Comparison of ENCODE assay signal across 8 cellular contexts in the genomic region with DNA sequence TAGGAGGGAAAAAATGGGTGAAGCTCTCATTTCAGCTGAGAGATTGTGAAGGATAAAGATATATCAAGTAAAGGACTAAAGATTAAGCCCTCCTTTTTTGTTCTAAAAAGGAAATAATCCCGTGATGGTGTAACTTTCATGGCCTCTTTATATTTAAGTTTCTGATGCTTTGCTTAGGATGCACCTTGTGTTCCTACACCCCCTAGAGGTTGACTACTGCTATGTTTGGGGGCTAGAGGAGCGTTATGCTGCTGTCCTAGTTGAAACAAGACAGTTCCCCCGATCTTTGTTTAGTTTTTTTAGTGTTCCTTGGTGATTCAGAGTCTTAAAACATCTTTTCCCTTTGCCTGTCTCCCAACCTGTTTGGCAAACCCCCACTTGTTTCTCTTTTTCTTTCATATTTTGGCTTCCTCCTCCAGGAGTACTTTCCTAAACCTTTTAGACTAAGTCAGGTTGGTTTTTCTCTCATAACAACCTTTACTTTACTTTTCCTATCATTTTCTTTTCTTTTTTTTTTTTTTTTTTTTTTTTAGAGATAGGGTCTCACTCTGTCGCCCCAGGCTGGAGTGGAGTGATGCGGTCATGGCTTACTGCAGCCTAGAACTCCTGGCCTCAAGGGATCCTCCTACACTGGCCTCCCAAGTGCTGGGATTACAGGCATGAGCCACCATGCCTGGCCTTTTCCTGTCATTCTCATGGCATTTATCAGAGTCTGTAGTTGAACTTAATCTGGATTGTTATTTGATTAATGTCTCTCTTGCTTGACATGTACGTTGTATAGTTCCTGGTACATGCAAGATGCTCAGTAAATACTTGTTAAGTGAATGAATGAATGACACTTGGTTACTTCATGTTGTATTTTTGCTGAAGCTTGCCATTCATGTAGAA. TPM values are rescaled to one million over a fixed set of nuclear protein-coding genes. Genes with fewer than 3 reads are reported as not detected.
DNase-seq lines count a peak whose midpoint lies in the region; ATAC-seq, FAIRE-seq and TF ChIP-seq lines count a peak whose summit lies in the region.

No MANE protein-coding gene starts in this region.

- H3K4me3 Mint-ChIP-seq in astrocyte (ENCODE audit: unreplicated experiment): peak overlapping the region; percentile 98

- peaks cover 32% of the 10 kb centered on the region for H3K36me3 ChIP-seq in left ventricle myocardium inferior
- peaks cover 12% of the 10 kb centered on the region for H3K36me3 ChIP-seq in PC-3 (ENCODE audit: low read depth, low read length)
- H3K36me3 ChIP-seq in astrocyte (ENCODE audit: insufficient read depth, low read length): peaks cover 8% of the 10 kb centered on the region
- H3K36me3 ChIP-seq in kidney (ENCODE audit: control insufficient read depth in 1 of 2, insufficient read depth in 2 of 2, low read length in 2 of 2): peaks cover 0 to 4% of the 10 kb centered on the region in 2 donors

- H2AFZ ChIP-seq in PC-3 (ENCODE audit: low read length) (no peak overlapping the region), astrocyte (ENCODE audit: low read depth, low read length) (no peak overlapping the region)

- no peak overlapping the region for H3K9ac ChIP-seq in PC-3 (ENCODE audit: low read length)
- H3K9ac ChIP-seq in astrocyte (ENCODE audit: low read length): peak overlapping the region; percentile 13
- H3K9ac ChIP-seq in kidney (ENCODE audit: low read length in 2 of 2): no peak overlapping the region

- peak; percentile 70 for TF ChIP-seq CTCF in left ventricle myocardium inferior (IDR thresholded peaks at IDR 0.05; ENCODE audit: borderline replicate concordance)
- peak; percentile 69 for TF ChIP-seq CTCF in HL-60 (IDR thresholded peaks at IDR 0.05; ENCODE audit: insufficient read depth, low read length)
- TF ChIP-seq CTCF in PC-3 (conservative IDR thresholded peaks at IDR 0.05; ENCODE audit: low read depth, low read length): peak; percentile 66
- peak; percentile 76 for TF ChIP-seq CTCF in astrocyte (IDR thresholded peaks at IDR 0.05; ENCODE audit: insufficient read depth, low read depth, low read length)
- TF ChIP-seq CTCF in kidney (IDR thresholded peaks at IDR 0.05; ENCODE audit: borderline replicate concordance, extremely low read depth, insufficient read depth): peak; percentile 44

- H3K4me1 ChIP-seq in left ventricle myocardium inferior (peaks cover 75% of the 10 kb centered on the region), PC-3 (ENCODE audit: insufficient read depth, low read length) (peaks cover 12% of the 10 kb centered on the region; the same call in 1 of the 2 replicates), astrocyte (ENCODE audit: insufficient read depth, low read length) (peaks cover 8% of the 10 kb centered on the region), kidney (ENCODE audit: control insufficient read depth in 1 of 2, insufficient read depth in 1 of 2, low read depth in 1 of 2, low read length in 2 of 2) (peaks cover 2 to 4% of the 10 kb centered on the region in 2 donors)

- H3K27me3 Mint-ChIP-seq in astrocyte (ENCODE audit: low read depth, unreplicated experiment): no peaks in the 10 kb centered on the region

- H3K9me3 ChIP-seq in left ventricle myocardium inferior (replicated peaks): no peaks in the 10 kb centered on the region
- no peaks in the 10 kb centered on the region for H3K9me3 ChIP-seq in PC-3 (ENCODE audit: low read length)
- no peaks in the 10 kb centered on the region for H3K9me3 ChIP-seq in astrocyte (ENCODE audit: insufficient read depth, low read depth, low read length)
- H3K9me3 ChIP-seq in kidney (ENCODE audit: control insufficient read depth in 1 of 2, low read length in 2 of 2): no peaks in the 10 kb centered on the region

- H3K9me2 ChIP-seq in PC-3 (replicated peaks; ENCODE audit: low read length): no peaks in the 10 kb centered on the region

- peaks cover 6% of the 10 kb centered on the region for H3K36me3 Mint-ChIP-seq in astrocyte (ENCODE audit: low read depth, unreplicated experiment)

- no peak for ATAC-seq in Right ventricle myocardium inferior
- ATAC-seq in PC-3: peak; percentile 30; the same call in 1 of the 2 replicates
- ATAC-seq in GM18870 (IDR thresholded peaks at IDR 0.05; ENCODE audit: unreplicated experiment): no peak

- DNase-seq in left ventricle myocardium inferior: no peak
- DNase-seq in Right ventricle myocardium inferior (ENCODE audit: missing footprints): no peak
- DNase-seq in HL-60 (ENCODE audit: low read depth in 1 of 2, low spot score in 1 of 2): peak; percentile 57 to 58
- DNase-seq in PC-3: peak; percentile 59
- DNase-seq in astrocyte (ENCODE audit: low read depth): peak; percentile 26
- no peak for DNase-seq in kidney
- peak; percentile 56 for DNase-seq in superior temporal gyrus (ENCODE audit: extremely low spot score)

- H3K4me2 ChIP-seq in PC-3 (ENCODE audit: low read length) (peak overlapping the region; percentile 98), astrocyte (ENCODE audit: low read length) (peak overlapping the region; percentile 91)

- POLR2A ChIA-PET in PC-3 (lab: Charles Lee; ENCODE audit: unreplicated experiment): no interaction called here

- no TSS peak for BruUV-seq in PC-3 (replicated peaks; lab: Mats Ljungman, UMichigan)

- peak overlapping the region; percentile 90 for H3K4me3 ChIP-seq in left ventricle myocardium inferior
- H3K4me3 ChIP-seq in HL-60 (replicated peaks; ENCODE audit: insufficient read depth, low read length): peak overlapping the region; percentile 68; the same call in 1 of the 2 replicates
- peak overlapping the region; percentile 98 for H3K4me3 ChIP-seq in PC-3 (ENCODE audit: low read length)
- H3K4me3 ChIP-seq in astrocyte (ENCODE audit: insufficient read depth, low read depth, low read length): no peak overlapping the region
- H3K4me3 ChIP-seq in kidney (ENCODE audit: low read length in 2 of 2): peak overlapping the region in 1 of 2 donors; percentile 18

- peaks cover 13% of the 10 kb centered on the region for H3K4me1 Mint-ChIP-seq in astrocyte (ENCODE audit: low read depth, unreplicated experiment)

- intact Hi-C loops in left ventricle myocardium inferior (cut with micrococcal nuclease) (no loop called here), Right ventricle myocardium inferior (cut with DNase I) (loop anchor here (5.0 kb wide), 1 partner anchor 51 kb away; a partner anchor contains a TSS), PC-3 (cut with micrococcal nuclease) (no loop called here), kidney (cut with DNase I) (no loop called here)

- no peaks in the 10 kb centered on the region for H3F3A ChIP-seq in PC-3 (ENCODE audit: low read length, unreplicated experiment)

- H3K27ac Mint-ChIP-seq in astrocyte (ENCODE audit: unreplicated experiment): peak overlapping the region; percentile 5

- H3K27ac ChIP-seq in left ventricle myocardium inferior (replicated peaks) (peak overlapping the region; percentile 89), HL-60 (replicated peaks) (no peak overlapping the region; the same call in 1 of the 2 replicates), PC-3 (ENCODE audit: low read length) (no peak overlapping the region), astrocyte (ENCODE audit: low read depth, low read length) (no peak overlapping the region), kidney (ENCODE audit: low read depth in 2 of 2, low read length in 2 of 2) (no peak overlapping the region)

- FAIRE-seq in astrocyte (lab: Jason Lieb, UNC) (no peak), kidney (lab: Jason Lieb, UNC) (no peak)

- H3K79me2 ChIP-seq in PC-3 (ENCODE audit: low read length) (peaks cover 70% of the 10 kb centered on the region), astrocyte (ENCODE audit: insufficient read depth, low read length) (peaks cover 77% of the 10 kb centered on the region)

- H4K20me1 ChIP-seq in PC-3 (ENCODE audit: low read length) (peaks cover 45% of the 10 kb centered on the region), astrocyte (ENCODE audit: insufficient read depth, low read length) (peaks cover 65% of the 10 kb centered on the region)

- no peaks in the 10 kb centered on the region for H3K9me3 Mint-ChIP-seq in astrocyte (ENCODE audit: unreplicated experiment)

- CTCF ChIA-PET in PC-3 (lab: Charles Lee): interaction anchor here (0.6 kb wide), 1 partner anchor 31 kb away, joined by 3 read pairs; no protein-coding TSS in a partner anchor

- no peaks in the 10 kb centered on the region for H3K27me3 ChIP-seq in left ventricle myocardium inferior (ENCODE audit: low read depth)
- H3K27me3 ChIP-seq in HL-60 (ENCODE audit: insufficient read depth, poor library complexity, severe bottlenecking): no peaks in the 10 kb centered on the region
- H3K27me3 ChIP-seq in PC-3 (ENCODE audit: low read length): no peaks in the 10 kb centered on the region
- H3K27me3 ChIP-seq in astrocyte (ENCODE audit: insufficient read depth, low read length): no peaks in the 10 kb centered on the region

RNA-seq across cellular contexts. Expression of a gene that starts 2.8 kb away (rescaled TPM):
- total RNA-seq in left ventricle myocardium inferior (44.0 TPM), Right ventricle myocardium inferior (42.4 TPM), PC-3 (2014; rRNA removed) (88.3 and 103 TPM in 2 replicates), astrocyte (84.5 and 87.0 TPM in 2 replicates), kidney (63.6 TPM)
- polyA plus RNA-seq in kidney (ENCODE audit: insufficient read depth, low read depth, low replicate concordance): 41.3 TPM

RNA-seq across cellular contexts. Expression of a gene that starts 26.8 kb away (rescaled TPM):
- total RNA-seq in left ventricle myocardium inferior (12.8 TPM), Right ventricle myocardium inferior (10.6 TPM), PC-3 (2014; rRNA removed) (31.5 and 38.4 TPM in 2 replicates), astrocyte (12.0 and 12.6 TPM in 2 replicates), kidney (6.7 TPM)
- polyA plus RNA-seq in kidney (ENCODE audit: insufficient read depth, low read depth, low replicate concordance): 5.5 TPM

RNA-seq across cellular contexts. Expression of a gene that starts 50.6 kb away (rescaled TPM):
- 19.5 TPM for total RNA-seq in left ventricle myocardium inferior
- total RNA-seq in Right ventricle myocardium inferior: 21.8 TPM
- total RNA-seq in PC-3 (2014; rRNA removed): 5.2 and 7.5 TPM in 2 replicates
- total RNA-seq in astrocyte: 23.0 and 32.5 TPM in 2 replicates
- total RNA-seq in kidney: 22.3 TPM
- 15.5 TPM for polyA plus RNA-seq in kidney (ENCODE audit: insufficient read depth, low read depth, low replicate concordance)

Comparison
In these comparisons a context has a peak if more than half of its experiments do, and no peak if none do; other contexts are left out.
1. DNase-seq: peak in HL-60 (2 of 2), PC-3 (single experiment), astrocyte (single experiment) and superior temporal gyrus (single experiment); none in left ventricle myocardium inferior (single experiment), Right ventricle myocardium inferior (single experiment) and kidney (single experiment).
2. Peak in every context shown above with its lines, with median percentiles within 50 percentile points of each other: CTCF ChIP-seq.